ENCODE assay signal across 16 cellular contexts in the genomic region with DNA sequence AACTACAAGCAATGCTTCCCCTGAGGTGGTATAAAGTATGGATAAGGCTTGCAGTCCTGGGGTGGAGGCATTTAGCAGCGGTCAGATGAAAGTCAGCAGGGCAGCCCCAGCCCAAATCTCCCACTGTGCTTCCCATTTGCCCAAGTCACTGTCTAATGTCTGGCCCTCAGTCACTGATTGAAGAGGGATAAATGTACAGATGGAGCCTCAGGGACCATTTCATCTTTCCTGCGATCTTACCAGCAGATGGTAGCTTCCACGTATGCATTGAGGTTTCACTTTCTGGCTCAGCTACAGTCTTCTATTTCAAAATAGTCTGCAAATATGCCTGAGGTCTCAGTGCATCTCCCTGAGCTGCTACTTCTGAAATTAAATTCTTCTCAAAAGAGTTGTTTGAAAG.
DNase-seq lines count a peak whose midpoint lies in the region; ATAC-seq and TF ChIP-seq lines count a peak whose summit lies in the region.
"Had no signal": no experiment of that assay in that cellular context is flagged by ENCODE, and none has a peak within 500 bp of the region (broad histone marks: within the 10 kb centered on the region; RNA-seq: fewer than 3 reads in every experiment).

No MANE protein-coding gene starts in this region.

- H3K27me3 Mint-ChIP-seq in activated CD4-positive, alpha-beta T cell treated with anti-CD3 and anti-CD28 coated beads, Interleukin-2, amount 10 ng/mL, durations not matched to agents 24 days and 14 days = peaks cover 2% of the 10 kb centered on the region

- no peaks in the 10 kb centered on the region for H3K4me1 Mint-ChIP-seq in activated CD4-positive, alpha-beta T cell treated with anti-CD3 and anti-CD28 coated beads, Interleukin-2, amount 10 ng/mL, durations not matched to agents 24 days and 14 days
- H3K4me1 Mint-ChIP-seq: activated B cell treated with CpG ODN at 0.5 μM for 24 hours had no signal

- H3K9me3 Mint-ChIP-seq in activated CD4-positive, alpha-beta T cell treated with anti-CD3 and anti-CD28 coated beads, Interleukin-2, amount 10 ng/mL, durations not matched to agents 24 days and 14 days = peaks cover 3% of the 10 kb centered on the region
- H3K9me3 Mint-ChIP-seq: activated B cell treated with CpG ODN at 0.5 μM for 24 hours; CD8-positive, alpha-beta T cell had no signal

- H3K27ac Mint-ChIP-seq in activated CD4-positive, alpha-beta T cell treated with anti-CD3 and anti-CD28 coated beads, Interleukin-2, amount 10 ng/mL, durations not matched to agents 24 days and 14 days = no peak overlapping the region
- H3K27ac Mint-ChIP-seq: activated B cell treated with CpG ODN at 0.5 μM for 24 hours; CD8-positive, alpha-beta T cell had no signal

- H3K4me3 Mint-ChIP-seq in activated CD4-positive, alpha-beta T cell treated with anti-CD3 and anti-CD28 coated beads, Interleukin-2, amount 10 ng/mL, durations not matched to agents 24 days and 14 days = no peak overlapping the region
- H3K4me3 Mint-ChIP-seq: activated B cell treated with CpG ODN at 0.5 μM for 24 hours; CD8-positive, alpha-beta T cell had no signal

- no peaks in the 10 kb centered on the region for H3K36me3 Mint-ChIP-seq in activated CD4-positive, alpha-beta T cell treated with anti-CD3 and anti-CD28 coated beads, Interleukin-2, amount 10 ng/mL, durations not matched to agents 24 days and 14 days (ENCODE audit: low read depth)
- H3K36me3 Mint-ChIP-seq: CD8-positive, alpha-beta T cell had no signal

- peak; percentile 71 for ATAC-seq in HG02798 (IDR thresholded peaks at IDR 0.05; ENCODE audit: poor library complexity, unreplicated experiment)
- ATAC-seq in SK-N-SH treated with all-trans-retinoic acid at 6 μM for 48 hours = peak; percentile 47; the same call in 2 of the 3 replicates
- ATAC-seq in HG02571 (IDR thresholded peaks at IDR 0.05; ENCODE audit: unreplicated experiment) = no peak
- ATAC-seq: CD8-positive, alpha-beta T cell had no signal

- intact Hi-C loops in activated CD4-positive, alpha-beta T cell treated with anti-CD3 and anti-CD28 coated beads, Interleukin-2, amount 10 ng/mL, durations not matched to agents 24 days and 14 days (cut with micrococcal nuclease) = no loop called here

- peak; percentile 52 for DNase-seq in activated CD4-positive, alpha-beta T cell treated with anti-CD3 and anti-CD28 coated beads, Interleukin-2, amount 10 ng/mL, durations not matched to agents 24 days and 14 days
- no peak for DNase-seq in activated CD4-positive, alpha-beta T cell treated with anti-CD3 and anti-CD28 coated beads for 4 hours
- DNase-seq in T-helper 9 cell (no peak), cerebellar cortex (ENCODE audit: low spot score) (no peak)
- DNase-seq in NK-92 treated with Interleukin-12 subunit alpha and Interleukin-12 subunit beta, amount 100 ng/mL, for 24 hours (lab: John Stamatoyannopoulos, UW) = no peak
- DNase-seq: activated B cell treated with CpG ODN at 0.5 μM for 24 hours; activated naive CD4-positive, alpha-beta T cell treated with anti-CD3 and anti-CD28 coated beads, Interleukin-2, amount 50 U/mL, for 16 hours; CD8-positive, alpha-beta T cell; Kasumi-1; kidney; NCI-H187 treated with DMSO at 0.1 percent for 48 hours; ovary; spleen had no signal

TF ChIP-seq in SK-N-SH treated with all-trans-retinoic acid at 6 μM for 48 hours, 23 proteins besides CTCF, POLR2A, EP300 and RAD21:
- TF ChIP-seq ZNF8 (CRISPR knock-in tag; IDR thresholded peaks at IDR 0.05) = no peak
